14 cellular contexts compared by ENCODE assay signal in genomic region chr6:16482702-16483314, GRCh38.
DNase-seq lines count a peak whose midpoint lies in the region; ATAC-seq and TF ChIP-seq lines count a peak whose summit lies in the region.
"Had no signal": no experiment of that assay in that cellular context is flagged by ENCODE, and none has a peak within 500 bp of the region (broad histone marks: within the 10 kb centered on the region; RNA-seq: fewer than 3 reads in every experiment).

No MANE protein-coding gene starts in this region.

- H3K9me3 Mint-ChIP-seq in CD8-positive, alpha-beta T cell: peaks cover 2% of the 10 kb centered on the region

- H3K4me3 ChIP-seq in CD8-positive, alpha-beta T cell (ENCODE audit: low read depth, low read length): no peak overlapping the region
- H3K4me3 ChIP-seq in PC-3 (ENCODE audit: low read length) (no peak overlapping the region), spleen (no peak overlapping the region)
- H3K4me3 ChIP-seq in effector memory CD4-positive, alpha-beta T cell (ENCODE audit: insufficient read depth, low read depth, low read length, poor library complexity, severe bottlenecking): no peak overlapping the region
- H3K4me3 ChIP-seq: left lung had no signal

- H3K9me3 ChIP-seq in CD8-positive, alpha-beta T cell (ENCODE audit: low read length): peaks cover 4% of the 10 kb centered on the region
- no peaks in the 10 kb centered on the region; the same call in 1 of the 2 replicates for H3K9me3 ChIP-seq in PC-3 (ENCODE audit: low read length)
- H3K9me3 ChIP-seq in effector memory CD4-positive, alpha-beta T cell (ENCODE audit: control insufficient read depth, low read length): no peaks in the 10 kb centered on the region
- H3K9me3 ChIP-seq in spleen: peaks cover 0 to 11% (median 8%) of the 10 kb centered on the region in 8 donors

- H3K4me1 Mint-ChIP-seq in CD8-positive, alpha-beta T cell (ENCODE audit: low read depth): peaks cover 80% of the 10 kb centered on the region

- no peak for TF ChIP-seq CTCF in CD8-positive, alpha-beta T cell (IDR thresholded peaks at IDR 0.05)
- TF ChIP-seq CTCF in PC-3 (conservative IDR thresholded peaks at IDR 0.05; ENCODE audit: low read depth, low read length) (no peak), spleen (IDR thresholded peaks at IDR 0.05 in 8 of 11, conservative IDR thresholded peaks at IDR 0.05 in 3 of 11) (no peak)

- no peak overlapping the region for H3K4me2 ChIP-seq in PC-3 (ENCODE audit: low read length)

- H3K9me2 ChIP-seq in PC-3 (replicated peaks; ENCODE audit: low read length): no peaks in the 10 kb centered on the region

- TSS peak; percentile 7 for BruUV-seq in PC-3 (replicated peaks; lab: Mats Ljungman, UMichigan)

- POLR2A ChIA-PET in CD8-positive, alpha-beta T cell (lab: Charles Lee): interaction anchor here (1.2 to 1.9 kb wide), 2 partner anchors 13 to 279 kb away, joined by 4 read pairs; partner anchors contain the start of gene ATXN1
- POLR2A ChIA-PET in PC-3 (lab: Charles Lee; ENCODE audit: unreplicated experiment): no interaction called here

- H3K27me3 Mint-ChIP-seq in CD8-positive, alpha-beta T cell (ENCODE audit: low read depth): no peaks in the 10 kb centered on the region
- H3K27me3 Mint-ChIP-seq: brain had no signal

- no peaks in the 10 kb centered on the region for H3K36me3 ChIP-seq in CD8-positive, alpha-beta T cell (ENCODE audit: insufficient read depth, low read length)
- H3K36me3 ChIP-seq in PC-3 (ENCODE audit: low read depth, low read length) (peaks cover 4% of the 10 kb centered on the region; the same call in 1 of the 2 replicates), spleen (peaks cover 0 to 59% (median 8%) of the 10 kb centered on the region in 6 donors)
- H3K36me3 ChIP-seq in effector memory CD4-positive, alpha-beta T cell (ENCODE audit: control insufficient read depth, insufficient read depth, low read length): peaks cover 4% of the 10 kb centered on the region

- no peak overlapping the region for H3K9ac ChIP-seq in PC-3 (ENCODE audit: low read length)

- no peaks in the 10 kb centered on the region for H3F3A ChIP-seq in PC-3 (ENCODE audit: low read length, unreplicated experiment)

- no peak overlapping the region for H2AFZ ChIP-seq in PC-3 (ENCODE audit: low read length)

- intact Hi-C loops in CD8-positive, alpha-beta T cell (cut with DNase I, micrococcal nuclease): loop anchor here (1.0 to 10.0 kb wide), 8 partner anchors 46 to 1122 kb away; partner anchors contain the start of genes ATXN1 (in 2 of the 2), FAM8A1 (in 1 of the 2) and MYLIP (in 1 of the 2)
- intact Hi-C loops in PC-3 (cut with micrococcal nuclease) (no loop called here), spleen (cut with DNase I; ENCODE audit: low total_unique reads) (no loop called here)

- no peak for DNase-seq in CD8-positive, alpha-beta T cell
- DNase-seq in EH (ENCODE audit: low read depth) (peak; percentile 16), PC-3 (no peak), spleen (no peak), GOT3 (lab: John Stamatoyannopoulos, UW) (no peak), OCI-M1 (lab: John Stamatoyannopoulos, UW) (no peak)
- no peak for DNase-seq in effector memory CD4-positive, alpha-beta T cell
- DNase-seq: left lung, NCI-H2227 treated with DMSO at 0.1 percent for 48 hours, posterior cingulate gyrus, trophoblast cell had no signal

- peak overlapping the region; percentile 63 for H3K4me3 Mint-ChIP-seq in CD8-positive, alpha-beta T cell
- H3K4me3 Mint-ChIP-seq: brain had no signal

- H3K27ac ChIP-seq in CD8-positive, alpha-beta T cell (ENCODE audit: low read depth, low read length): peak overlapping the region; percentile 20
- H3K27ac ChIP-seq in PC-3 (ENCODE audit: low read length) (no peak overlapping the region), spleen (peak overlapping the region in 4 of 8 donors; percentile 19 to 71 (median 60))
- H3K27ac ChIP-seq in effector memory CD4-positive, alpha-beta T cell (ENCODE audit: insufficient read depth, low read length, poor library complexity, severe bottlenecking): peak overlapping the region; percentile 85
- H3K27ac ChIP-seq: C4-2B had no signal

- H3K27me3 ChIP-seq in CD8-positive, alpha-beta T cell (ENCODE audit: insufficient read depth, low read length): no peaks in the 10 kb centered on the region
- H3K27me3 ChIP-seq in PC-3 (ENCODE audit: low read length) (no peaks in the 10 kb centered on the region), spleen (replicated peaks in 1 of 7) (no peaks in the 10 kb centered on the region)
- H3K27me3 ChIP-seq in effector memory CD4-positive, alpha-beta T cell (replicated peaks; ENCODE audit: control insufficient read depth, insufficient read depth, low read length, poor library complexity, severe bottlenecking): no peaks in the 10 kb centered on the region
- H3K27me3 ChIP-seq: left lung had no signal

- no peak for ATAC-seq in CD8-positive, alpha-beta T cell
- no peak for ATAC-seq in PC-3
- ATAC-seq: SK-N-SH treated with all-trans-retinoic acid at 6 μM for 48 hours had no signal

- H3K36me3 Mint-ChIP-seq in CD8-positive, alpha-beta T cell: peaks cover 29% of the 10 kb centered on the region

- H3K27ac Mint-ChIP-seq in CD8-positive, alpha-beta T cell: peak overlapping the region; percentile 97

- CTCF ChIA-PET in CD8-positive, alpha-beta T cell (lab: Charles Lee): interaction anchor here (0.6 kb wide), 1 partner anchor 13 kb away, joined by 3 read pairs; no protein-coding TSS in a partner anchor
- CTCF ChIA-PET in PC-3 (lab: Charles Lee): no interaction called here

- no peaks in the 10 kb centered on the region for H3K79me2 ChIP-seq in PC-3 (ENCODE audit: low read length)

- no peaks in the 10 kb centered on the region for H4K20me1 ChIP-seq in PC-3 (ENCODE audit: low read length)

- TF ChIP-seq POLR2A in spleen (IDR thresholded peaks at IDR 0.05): no peak

- H3K4me1 ChIP-seq in CD8-positive, alpha-beta T cell (ENCODE audit: insufficient read depth, low read length): peaks cover 71% of the 10 kb centered on the region
- H3K4me1 ChIP-seq in PC-3 (ENCODE audit: insufficient read depth, low read length): no peaks in the 10 kb centered on the region
- H3K4me1 ChIP-seq in effector memory CD4-positive, alpha-beta T cell (ENCODE audit: control insufficient read depth, insufficient read depth, low read length, poor library complexity, severe bottlenecking): peaks cover 45% of the 10 kb centered on the region
- H3K4me1 ChIP-seq in spleen: peaks cover 0 to 68% (median 32%) of the 10 kb centered on the region in 6 donors

- WGBS in spleen, 5 donors: 75 to 88% (median 81%) methylated on average over 1 of the region's 1 CpG

Comparison
In these comparisons a context has a peak if more than half of its experiments do, and no peak if none do; other contexts are left out.
1. intact Hi-C loops: an anchor here in CD8-positive, alpha-beta T cell (1.0 to 10.0 kb wide); none called in PC-3 and spleen.